ENCODE assay signal across 9 cellular contexts in the genomic region with DNA sequence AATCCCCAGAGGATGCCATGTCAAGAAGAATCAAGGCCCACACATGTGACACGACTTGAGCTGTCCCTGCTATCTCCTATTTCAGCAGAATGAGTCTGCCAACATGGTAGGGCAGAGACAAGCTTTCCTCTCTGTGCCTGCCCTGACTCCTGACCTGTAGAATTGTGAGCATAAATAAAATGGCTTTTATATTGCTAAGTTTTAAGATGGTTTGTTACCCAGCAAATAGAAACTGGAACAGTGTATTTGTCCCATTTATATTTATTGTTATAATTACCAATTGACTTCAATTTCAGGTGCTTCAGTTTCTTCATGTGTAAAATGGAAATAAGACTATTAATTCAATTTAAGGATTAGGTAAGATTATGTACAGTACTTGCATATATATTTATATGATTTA.
"Had no signal": no experiment of that assay in that cellular context is flagged by ENCODE, and none has a peak within 500 bp of the region (broad histone marks: within the 10 kb centered on the region; RNA-seq: fewer than 3 reads in every experiment).

No MANE protein-coding gene starts in this region.

- H3K4me2 ChIP-seq: GM23338 had no signal

- H3K4me1 Mint-ChIP-seq: GM23338 had no signal

- FAIRE-seq: H1, H54, HTR-8/SVneo had no signal

- H2AFZ ChIP-seq: GM23338 had no signal

- H3K4me3 Mint-ChIP-seq: GM23338, H9 had no signal

- ATAC-seq: GM23338 had no signal

- H3K27ac Mint-ChIP-seq: GM23338, H9, IgD-negative memory B cell had no signal

- H3K27me3 Mint-ChIP-seq: IgD-negative memory B cell had no signal

- H3K4me3 ChIP-seq: GM23338 had no signal

- DNase-seq: H9, HCEC 1CT, HFFc6, KG1 had no signal
